ENCODE assay signal across 2 cellular contexts in the genomic region with DNA sequence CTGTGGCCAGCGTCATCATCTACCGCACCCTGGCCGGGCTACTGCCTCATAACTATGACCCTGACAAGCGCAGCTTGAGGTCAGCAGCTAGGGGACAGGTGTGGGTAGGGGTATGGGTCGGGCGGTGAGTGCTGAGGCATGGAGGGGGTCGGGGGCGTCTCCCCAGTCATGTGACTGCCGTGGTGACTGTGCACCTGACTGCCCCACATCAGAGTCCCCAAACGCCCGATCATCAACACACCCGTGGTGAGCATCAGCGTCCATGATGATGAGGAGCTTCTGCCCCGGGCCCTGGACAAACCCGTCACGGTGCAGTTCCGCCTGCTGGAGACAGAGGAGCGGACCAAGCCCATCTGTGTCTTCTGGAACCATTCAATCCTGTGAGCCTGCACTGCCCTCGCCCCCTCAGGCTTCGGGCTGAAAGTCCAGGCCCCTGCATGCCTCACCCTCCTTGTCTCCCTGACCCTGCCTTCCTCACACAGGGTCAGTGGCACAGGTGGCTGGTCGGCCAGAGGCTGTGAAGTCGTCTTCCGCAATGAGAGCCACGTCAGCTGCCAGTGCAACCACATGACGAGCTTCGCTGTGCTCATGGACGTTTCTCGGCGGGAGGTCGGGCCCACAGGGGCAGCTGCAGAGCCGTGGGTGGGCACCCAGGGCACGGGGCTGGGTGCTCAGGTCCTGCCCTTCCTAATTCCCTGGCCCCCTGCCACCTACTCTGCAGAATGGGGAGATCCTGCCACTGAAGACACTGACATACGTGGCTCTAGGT.
TF ChIP-seq lines count a peak whose summit lies in the region.

No MANE protein-coding gene starts in this region.

TF ChIP-seq in HepG2, 621 proteins besides CTCF, POLR2A, EP300 and RAD21:
- TF ChIP-seq MYC (CRISPR knock-in tag; IDR thresholded peaks at IDR 0.05; ENCODE audit: borderline replicate concordance) (no peak), SSRP1 (CRISPR knock-in tag; IDR thresholded peaks at IDR 0.05) (no peak), POLR2G (IDR thresholded peaks at IDR 0.05; ENCODE audit: low read depth, low read length) (no peak), MED1 (CRISPR knock-in tag; IDR thresholded peaks at IDR 0.05) (no peak), MED13 (CRISPR knock-in tag; IDR thresholded peaks at IDR 0.05) (no peak), ZIK1 (CRISPR knock-in tag; IDR thresholded peaks at IDR 0.05; ENCODE audit: borderline replicate concordance, low read depth) (no peak)

TF ChIP-seq in WTC11, 78 proteins besides CTCF, POLR2A, EP300 and RAD21:
- no peak for TF ChIP-seq ZNF121 (CRISPR knock-in tag; IDR thresholded peaks at IDR 0.05)
- TF ChIP-seq GRHL2 (CRISPR knock-in tag; IDR thresholded peaks at IDR 0.05; ENCODE audit: insufficient replicate concordance, severe bottlenecking): no peak
- TF ChIP-seq CREM (CRISPR knock-in tag; IDR thresholded peaks at IDR 0.05): no peak
- TF ChIP-seq NFE2L1 (CRISPR knock-in tag; IDR thresholded peaks at IDR 0.05): no peak
- TF ChIP-seq FOXK1 (CRISPR knock-in tag; IDR thresholded peaks at IDR 0.05): no peak
- TF ChIP-seq ATF1 (CRISPR knock-in tag; IDR thresholded peaks at IDR 0.05): no peak
- TF ChIP-seq ZNF317 (CRISPR knock-in tag; IDR thresholded peaks at IDR 0.05; ENCODE audit: borderline replicate concordance, low read depth): no peak
- TF ChIP-seq GABPB1 (CRISPR knock-in tag; IDR thresholded peaks at IDR 0.05): no peak
